9 cellular contexts compared by ENCODE assay signal in the genomic region with DNA sequence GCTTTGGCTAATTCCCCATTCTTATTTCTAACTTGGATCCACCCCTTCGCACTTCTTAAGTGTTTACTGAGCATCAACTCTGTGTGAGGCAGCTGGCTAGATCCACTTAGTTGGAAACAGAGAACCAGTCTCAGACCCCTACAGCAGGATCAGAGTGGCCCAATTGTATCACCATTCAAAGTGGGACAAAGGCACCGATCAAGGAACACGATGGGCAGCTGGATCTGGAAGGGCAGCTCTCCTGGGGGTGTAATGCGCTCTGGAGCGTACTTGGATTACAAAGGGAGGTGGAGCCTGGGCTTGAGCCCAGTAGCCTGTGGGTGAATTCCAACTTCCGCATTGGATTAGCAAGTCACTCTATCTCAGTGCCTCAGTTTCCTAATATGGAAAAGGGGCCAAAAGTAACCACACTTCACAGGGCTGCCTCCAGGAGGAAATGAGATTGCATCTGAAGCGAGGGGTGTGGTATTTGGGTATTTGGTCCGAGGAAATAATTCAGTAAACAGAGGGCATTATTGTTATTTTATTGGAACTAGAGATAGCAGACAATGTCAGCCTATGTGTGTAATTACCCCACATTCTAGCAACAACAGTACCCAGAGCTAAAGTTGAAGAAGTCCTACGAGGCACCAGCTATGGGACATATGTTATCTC. TPM values are rescaled to one million over a fixed set of nuclear protein-coding genes. Genes with fewer than 3 reads are reported as not detected.
DNase-seq lines count a peak whose midpoint lies in the region; ATAC-seq and TF ChIP-seq lines count a peak whose summit lies in the region.
"Had no signal": no experiment of that assay in that cellular context is flagged by ENCODE, and none has a peak within 500 bp of the region (broad histone marks: within the 10 kb centered on the region; RNA-seq: fewer than 3 reads in every experiment).

No MANE protein-coding gene starts in this region.

- H3K27ac ChIP-seq in HUES64 (ENCODE audit: low read depth, low read length) = peak overlapping the region; percentile 61; the same call in 1 of the 2 replicates
- H3K27ac ChIP-seq in left ventricle myocardium inferior (replicated peaks) = peak overlapping the region; percentile 95
- H3K27ac ChIP-seq in psoas muscle = peak overlapping the region; percentile 38
- H3K27ac ChIP-seq: KMS-11 had no signal

- whole genome bisulfite sequencing in HUES64 = 53% methylated on average over 9 of the region's 9 CpGs
- WGBS in psoas muscle, 3 donors = 40 to 49% (median 48%) methylated on average over 9 of the region's 9 CpGs

- DNase-seq in adipocyte (ENCODE audit: low read depth) = no peak
- no peak for DNase-seq in left ventricle myocardium inferior
- DNase-seq in psoas muscle = peak in 1 of 2 donors; percentile 65
- no peak for DNase-seq in NCI-H1930 (lab: John Stamatoyannopoulos, UW)
- DNase-seq in left colon = no peak

- intact Hi-C loops in left ventricle myocardium inferior (cut with micrococcal nuclease) (no loop called here), psoas muscle (cut with DNase I) (no loop called here), left colon (cut with DNase I, micrococcal nuclease) (no loop called here)

- H3K9ac ChIP-seq in HUES64 (ENCODE audit: low read depth, low read length) (peak overlapping the region; percentile 34; the same call in 1 of the 2 replicates), adipocyte (ENCODE audit: low read length) (peak overlapping the region; percentile 24)
- H3K9ac ChIP-seq: KMS-11 had no signal

- H3K9me3 ChIP-seq in HUES64 (ENCODE audit: insufficient read depth, low read depth, low read length) (no peaks in the 10 kb centered on the region), adipocyte (ENCODE audit: control insufficient read depth, low read length) (no peaks in the 10 kb centered on the region), left ventricle myocardium inferior (replicated peaks) (no peaks in the 10 kb centered on the region), psoas muscle (no peaks in the 10 kb centered on the region)

- H3K4me1 ChIP-seq in HUES64 (ENCODE audit: insufficient read depth, low read length) = peaks cover 21% of the 10 kb centered on the region
- H3K4me1 ChIP-seq in adipocyte (ENCODE audit: control insufficient read depth, insufficient read depth, low read length) = peaks cover 44% of the 10 kb centered on the region
- H3K4me1 ChIP-seq in left ventricle myocardium inferior = peaks cover 87% of the 10 kb centered on the region
- H3K4me1 ChIP-seq in psoas muscle = peaks cover 15% of the 10 kb centered on the region

- ATAC-seq in psoas muscle = peak in 3 of 4 donors; percentile 13 to 62 (median 51)
- ATAC-seq in HG02884 (IDR thresholded peaks at IDR 0.05; ENCODE audit: unreplicated experiment) = no peak
- no peak for ATAC-seq in GM18502 (IDR thresholded peaks at IDR 0.05; ENCODE audit: poor library complexity, unreplicated experiment)
- ATAC-seq in left colon = no peak

- H3K36me3 ChIP-seq in HUES64 (ENCODE audit: insufficient read depth, low read length) = no peaks in the 10 kb centered on the region
- peaks cover 15% of the 10 kb centered on the region for H3K36me3 ChIP-seq in adipocyte (ENCODE audit: control insufficient read depth, insufficient read depth, low read length, severe bottlenecking)
- H3K36me3 ChIP-seq in left ventricle myocardium inferior = peaks cover 5% of the 10 kb centered on the region
- H3K36me3 ChIP-seq in psoas muscle (ENCODE audit: insufficient read depth in 1 of 2, low read depth in 1 of 2) = no peaks in the 10 kb centered on the region

- H3K27me3 ChIP-seq in HUES64 (ENCODE audit: insufficient read depth, low read length) (no peaks in the 10 kb centered on the region), adipocyte (replicated peaks; ENCODE audit: control insufficient read depth, insufficient read depth, low read length) (no peaks in the 10 kb centered on the region), left ventricle myocardium inferior (ENCODE audit: low read depth) (no peaks in the 10 kb centered on the region), psoas muscle (ENCODE audit: insufficient read depth in 3 of 3, low read length in 2 of 3) (no peaks in the 10 kb centered on the region)

- H3K4me3 ChIP-seq in HUES64 (ENCODE audit: low read length) (no peak overlapping the region), adipocyte (ENCODE audit: low read length) (peak overlapping the region; percentile 51), left ventricle myocardium inferior (peak overlapping the region; percentile 53), psoas muscle (peak overlapping the region; percentile 32)

- TF ChIP-seq CTCF in left ventricle myocardium inferior (IDR thresholded peaks at IDR 0.05; ENCODE audit: borderline replicate concordance) (no peak), psoas muscle (IDR thresholded peaks at IDR 0.05) (no peak)

RNA-seq across cellular contexts. Expression of a gene that starts 11.9 kb away (rescaled TPM):
- 29.4 TPM for polyA plus RNA-seq in HUES64 (2013, experiment 1 of 2)
- polyA plus RNA-seq in HUES64 (2013, experiment 2 of 2) = 36.1 TPM
- total RNA-seq in left ventricle myocardium inferior (54.7 TPM), psoas muscle (10 to 100 TPM; 12.3 to 24.9 (median 19.0) TPM), left colon (100 to 1,000 TPM; 110 to 165 TPM)
- polyA plus RNA-seq in psoas muscle = 10 to 100 TPM; 12.2 to 14.6 (median 13.2) TPM

Comparison
In these comparisons a context has a peak if more than half of its experiments do, and no peak if none do; other contexts are left out.
1. H3K27ac ChIP-seq: peak in every context shown above with its lines; median percentile 95 in left ventricle myocardium inferior; 61 in HUES64; 38 in psoas muscle.
2. ATAC-seq: peak in psoas muscle (3 of 4); none in HG02884 (single experiment), GM18502 (single experiment) and left colon (single experiment).